11 cellular contexts compared by ENCODE assay signal in genomic region chr7:1455241-1455939, GRCh38. TPM values are rescaled to one million over a fixed set of nuclear protein-coding genes. Genes with fewer than 3 reads are reported as not detected.
DNase-seq lines count a peak whose midpoint lies in the region; ATAC-seq and TF ChIP-seq lines count a peak whose summit lies in the region.
"Had no signal": no experiment of that assay in that cellular context is flagged by ENCODE, and none has a peak within 500 bp of the region (broad histone marks: within the 10 kb centered on the region; RNA-seq: fewer than 3 reads in every experiment).

No MANE protein-coding gene starts in this region.

- no peak overlapping the region for H3K4me3 ChIP-seq in HL-60 (replicated peaks; ENCODE audit: insufficient read depth, low read length)
- H3K4me3 ChIP-seq in PC-9 = peak overlapping the region; percentile 38; the same call in 1 of the 2 replicates
- peak overlapping the region; percentile 17 to 28 for H3K4me3 ChIP-seq in prostate gland
- no peak overlapping the region for H3K4me3 ChIP-seq in tibial artery

- POLR2A ChIA-PET in PC-9 (lab: Charles Lee; ENCODE audit: unreplicated experiment) = interaction anchor here (0.5 to 1.0 kb wide), 4 partner anchors 11 to 623 kb away, joined by 3 to 54 read pairs (median 6); partner anchors contain the start of gene SUN1

- H3F3A ChIP-seq in PC-9 (ENCODE audit: insufficient read depth, low read depth) = peaks cover 25% of the 10 kb centered on the region

- TF ChIP-seq CTCF in HL-60 (IDR thresholded peaks at IDR 0.05; ENCODE audit: insufficient read depth, low read length) (no peak), PC-9 (conservative IDR thresholded peaks at IDR 0.05) (no peak), foreskin keratinocyte (conservative IDR thresholded peaks at IDR 0.05) (no peak), prostate gland (IDR thresholded peaks at IDR 0.05) (peak in 1 of 4 experiments; percentile 10), tibial artery (IDR thresholded peaks at IDR 0.05) (no peak)

- no peaks in the 10 kb centered on the region for H3K9me2 ChIP-seq in PC-9 (ENCODE audit: insufficient read depth)

- H3K36me3 ChIP-seq in PC-9 (ENCODE audit: low read depth) (no peaks in the 10 kb centered on the region), prostate gland (no peaks in the 10 kb centered on the region), tibial artery (no peaks in the 10 kb centered on the region)

- H3K4me1 ChIP-seq in PC-9 (replicated peaks; ENCODE audit: insufficient read depth) (peaks cover 31% of the 10 kb centered on the region), foreskin keratinocyte (peaks cover 19% of the 10 kb centered on the region), prostate gland (replicated peaks) (peaks cover 18% of the 10 kb centered on the region), tibial artery (peaks cover 0 to 76% (median 44%) of the 10 kb centered on the region in 4 donors)

- H3K27me3 ChIP-seq in HL-60 (ENCODE audit: insufficient read depth, poor library complexity, severe bottlenecking) (no peaks in the 10 kb centered on the region), PC-9 (ENCODE audit: insufficient read depth, low read depth) (no peaks in the 10 kb centered on the region), foreskin keratinocyte (no peaks in the 10 kb centered on the region), prostate gland (replicated peaks; ENCODE audit: insufficient read depth) (no peaks in the 10 kb centered on the region), tibial artery (no peaks in the 10 kb centered on the region)

- no peak overlapping the region for H2AFZ ChIP-seq in PC-9

- intact Hi-C loops in PC-9 (cut with micrococcal nuclease; ENCODE audit: unreplicated experiment) = loop anchor here (1.0 to 10.0 kb wide), 3 partner anchors 104 to 621 kb away; partner anchors contain the start of gene SUN1
- intact Hi-C loops in prostate gland (cut with DNase I) = no loop called here
- intact Hi-C loops in tibial artery (cut with DNase I; ENCODE audit: low total_unique reads) = loop anchor here (5.0 kb wide), 1 partner anchor 787 kb away; the partner anchor contains the start of genes MRM2 and NUDT1

- H3K9me3 ChIP-seq in PC-9 (ENCODE audit: insufficient read depth, low read depth) = no peaks in the 10 kb centered on the region
- H3K9me3 ChIP-seq in prostate gland = no peaks in the 10 kb centered on the region
- no peaks in the 10 kb centered on the region for H3K9me3 ChIP-seq in tibial artery

- peak overlapping the region; percentile 85 for H3K4me2 ChIP-seq in PC-9

- H3K79me2 ChIP-seq in PC-9 (ENCODE audit: low read depth) = peaks cover 61% of the 10 kb centered on the region

- H4K20me1 ChIP-seq in PC-9 (ENCODE audit: insufficient read depth) = peaks cover 23% of the 10 kb centered on the region

- no peak for DNase-seq in HL-60 (ENCODE audit: low read depth in 1 of 2, low spot score in 1 of 2)
- peak; percentile 98 to 100 for DNase-seq in PC-9
- peak; percentile 53 to 75 for DNase-seq in foreskin keratinocyte
- peak; percentile 88 for DNase-seq in prostate gland (ENCODE audit: low spot score)
- DNase-seq in NCI-H526 treated with DMSO at 0.1 percent for 48 hours (lab: John Stamatoyannopoulos, UW) = no peak
- no peak for DNase-seq in NOMO-1 treated with dmso at 0.1 percent for 144 hours (lab: John Stamatoyannopoulos, UW; ENCODE audit: unreplicated experiment)
- no peak for DNase-seq in tibial artery
- no peak for DNase-seq in NCI-H524 (lab: John Stamatoyannopoulos, UW)
- DNase-seq: activated effector memory CD4-positive, alpha-beta T cell treated with anti-CD3 and anti-CD28 coated beads, Interleukin-2, amount 50 U/mL, for 16 hours; naive B cell; NCI-H226 had no signal

- WGBS in prostate gland = 34% methylated on average over 26 of the region's 26 CpGs

- peak; percentile 69 for TF ChIP-seq POLR2A in prostate gland (IDR thresholded peaks at IDR 0.05)

- peak; percentile 15 for ATAC-seq in foreskin keratinocyte

- CTCF ChIA-PET in PC-9 (lab: Charles Lee) = interaction anchor here (0.5 to 1.1 kb wide), 2 partner anchors 23 to 705 kb away, joined by 3 to 5 read pairs; no protein-coding TSS in a partner anchor

- no TSS peak for BruUV-seq in PC-9 (replicated peaks; lab: Mats Ljungman, UMichigan)

- H3K27ac ChIP-seq in HL-60 (replicated peaks) = peak overlapping the region; percentile 31; the same call in 1 of the 2 replicates
- peak overlapping the region; percentile 55 for H3K27ac ChIP-seq in PC-9
- no peak overlapping the region for H3K27ac ChIP-seq in foreskin keratinocyte
- peak overlapping the region; percentile 81 for H3K27ac ChIP-seq in prostate gland
- no peak overlapping the region for H3K27ac ChIP-seq in tibial artery

RNA-seq across cellular contexts. Expression of gene MICALL2, which starts 3.9 kb away (rescaled TPM):
- total RNA-seq in PC-9 (2021) = 104 and 115 TPM in 2 replicates
- total RNA-seq in foreskin keratinocyte = 19.7 and 20.8 TPM in 2 replicates
- 20.6 and 28.1 TPM in 2 replicates for polyA plus RNA-seq in foreskin keratinocyte
- 10 to 100 TPM; 31.1 to 42.0 TPM for total RNA-seq in prostate gland

RNA-seq across cellular contexts. Expression of gene INTS1, which starts 48.8 kb away (rescaled TPM):
- total RNA-seq in PC-9 (2021) = 124 and 170 TPM in 2 replicates
- total RNA-seq in foreskin keratinocyte = 57.2 and 58.9 TPM in 2 replicates
- polyA plus RNA-seq in foreskin keratinocyte = 49.1 and 50.1 TPM in 2 replicates
- 100 to 1,000 TPM in 1 of 2 donors, 10 to 100 TPM in 1; 64.9 to 146 TPM for total RNA-seq in prostate gland

Comparison
In these comparisons a context has a peak if more than half of its experiments do, and no peak if none do; other contexts are left out.
1. DNase-seq: peak in PC-9 (2 of 2), foreskin keratinocyte (2 of 2) and prostate gland (single experiment); none in HL-60 (0 of 2), NCI-H526 treated with DMSO at 0.1 percent for 48 hours (single experiment), NOMO-1 treated with dmso at 0.1 percent for 144 hours (single experiment), tibial artery (0 of 2) and NCI-H524 (0 of 2).
2. H3K27ac ChIP-seq: peak in HL-60 (single experiment), PC-9 (single experiment) and prostate gland (2 of 2); none in foreskin keratinocyte (single experiment) and tibial artery (0 of 2).
3. H3K4me3 ChIP-seq: peak in PC-9 (single experiment) and prostate gland (2 of 2); none in HL-60 (single experiment) and tibial artery (0 of 2).